ENCODE assay signal across 17 cellular contexts in genomic region chr7:102097601-102098161, GRCh38.
DNase-seq lines count a peak whose midpoint lies in the region; ATAC-seq and TF ChIP-seq lines count a peak whose summit lies in the region.
"Had no signal": no experiment of that assay in that cellular context is flagged by ENCODE, and none has a peak within 500 bp of the region (broad histone marks: within the 10 kb centered on the region; RNA-seq: fewer than 3 reads in every experiment).

No MANE protein-coding gene starts in this region.

- 73% methylated on average over 13 of the region's 13 CpGs for WGBS in HUES64
- WGBS in endodermal cell (ENCODE audit: insufficient coverage in 1 of 2, insufficient read length in 1 of 2), 2 experiments: 57 to 71% methylated on average over 9 to 13 of the region's 13 CpGs
- WGBS in neuronal stem cell (ENCODE audit: extremely low coverage in 2 of 2, insufficient read length in 2 of 2, insufficient replicate concordance in 1 of 2), 2 donors: no CpG with 5 or more reads among the region's 13 CpGs

- no peak overlapping the region for H2BK15ac ChIP-seq in neuronal stem cell (ENCODE audit: low read length)

- no peaks in the 10 kb centered on the region for H3K9me3 Mint-ChIP-seq in Caco-2 (ENCODE audit: unreplicated experiment)
- no peaks in the 10 kb centered on the region for H3K9me3 Mint-ChIP-seq in endodermal cell

- H3K36me3 Mint-ChIP-seq in Caco-2 (ENCODE audit: insufficient read depth, unreplicated experiment): peaks cover 86% of the 10 kb centered on the region
- H3K36me3 Mint-ChIP-seq in endodermal cell (ENCODE audit: low read depth): peaks cover 32% of the 10 kb centered on the region

- BruUV-seq in Caco-2 (replicated peaks; lab: Mats Ljungman, UMichigan): no TSS peak

- DNase-seq in Caco-2 (peak; percentile 93 to 97), endodermal cell (peak; percentile 59), neuronal stem cell (ENCODE audit: low spot score) (peak; percentile 86), NCI-H1105 (lab: John Stamatoyannopoulos, UW) (no peak), activated T-cell treated with anti-CD3 and anti-CD28 coated beads for 4 hours (no peak)
- DNase-seq: activated gamma-delta T cell treated with Interleukin-2 at 50 U/mL for 16 hours; erythroblast; mesendoderm; NCI-H1105 treated with DMSO at 0.1 percent for 48 hours; NK-92 treated with Interleukin-12 subunit alpha and Interleukin-12 subunit beta, amount 100 ng/mL, for 24 hours; stimulated activated CD4-positive, alpha-beta T cell treated with anti-CD3 and anti-CD28 coated beads, Interleukin-2, amount 100 ng/mL, for 48 hours; substantia nigra; T-helper 2 cell had no signal

- ATAC-seq in GM21786 (IDR thresholded peaks at IDR 0.05; ENCODE audit: unreplicated experiment): no peak
- ATAC-seq: sciatic nerve had no signal

- no peaks in the 10 kb centered on the region for H3K27me3 Mint-ChIP-seq in Caco-2 (ENCODE audit: insufficient read depth, unreplicated experiment)
- no peaks in the 10 kb centered on the region for H3K27me3 Mint-ChIP-seq in endodermal cell (ENCODE audit: insufficient read depth)

- no peak overlapping the region for H4K91ac ChIP-seq in neuronal stem cell (ENCODE audit: low read depth, low read length, poor library complexity)

- intact Hi-C loops in Caco-2 (cut with micrococcal nuclease; ENCODE audit: unreplicated experiment): loop anchor here (1.0 to 5.0 kb wide), 9 partner anchors 24 to 512 kb away; partner anchors contain the start of gene CUX1

- H3K4me1 Mint-ChIP-seq in Caco-2 (ENCODE audit: low read depth, unreplicated experiment) (peaks cover 29% of the 10 kb centered on the region), endodermal cell (peaks cover 48% of the 10 kb centered on the region)

- no peak overlapping the region; the same call in 1 of the 2 replicates for H3K9ac ChIP-seq in HUES64 (ENCODE audit: low read depth, low read length)
- peak overlapping the region; percentile 18 for H3K9ac ChIP-seq in endodermal cell (ENCODE audit: extremely low read depth, low read length, poor library complexity, severe bottlenecking)
- H3K9ac ChIP-seq in neuronal stem cell (ENCODE audit: low read depth, low read length, poor library complexity): no peak overlapping the region
- H3K9ac ChIP-seq: KMS-11 had no signal

- H3K23ac ChIP-seq in neuronal stem cell (ENCODE audit: low read depth, low read length, poor library complexity): no peak overlapping the region

- H3K27ac ChIP-seq in HUES64 (ENCODE audit: low read depth, low read length) (peak overlapping the region; percentile 59), endodermal cell (ENCODE audit: low read depth, low read length) (peak overlapping the region; percentile 78), neuronal stem cell (replicated peaks; ENCODE audit: low read length) (peak overlapping the region; percentile 88)
- H3K27ac ChIP-seq: KMS-11 had no signal

- CTCF ChIA-PET in Caco-2 (lab: Charles Lee): interaction anchor here (0.6 to 1.4 kb wide), 7 partner anchors 19 to 227 kb away, joined by 3 to 5 read pairs (median 3); no protein-coding TSS in a partner anchor

- H3K27ac Mint-ChIP-seq in Caco-2 (ENCODE audit: unreplicated experiment) (peak overlapping the region; percentile 99), endodermal cell (peak overlapping the region; percentile 94)

- H2BK120ac ChIP-seq in neuronal stem cell (ENCODE audit: low read depth, low read length): no peak overlapping the region

- H3K27me3 ChIP-seq in Caco-2 (replicated peaks; ENCODE audit: control insufficient read depth, insufficient read depth, low read length) (no peaks in the 10 kb centered on the region), HUES64 (ENCODE audit: insufficient read depth, low read length) (no peaks in the 10 kb centered on the region), endodermal cell (ENCODE audit: control insufficient read depth, insufficient read depth, low read length, poor library complexity, severe bottlenecking) (no peaks in the 10 kb centered on the region), neuronal stem cell (ENCODE audit: control insufficient read depth in 3 of 3, insufficient read depth in 3 of 3, low read depth in 1 of 3, low read length in 3 of 3) (no peaks in the 10 kb centered on the region)

- no peak overlapping the region for H4K8ac ChIP-seq in neuronal stem cell (ENCODE audit: low read depth, low read length)

- H3K14ac ChIP-seq in neuronal stem cell (ENCODE audit: low read length): no peak overlapping the region

- H2AFZ ChIP-seq in neuronal stem cell (ENCODE audit: low read length): no peak overlapping the region

- H3K36me3 ChIP-seq in Caco-2 (ENCODE audit: control insufficient read depth, insufficient read depth, low read length) (no peaks in the 10 kb centered on the region; the same call in 1 of the 2 replicates), HUES64 (ENCODE audit: insufficient read depth, low read length) (peaks cover 11% of the 10 kb centered on the region), endodermal cell (ENCODE audit: control insufficient read depth, insufficient read depth, low read length) (peaks cover 29% of the 10 kb centered on the region), neuronal stem cell (replicated peaks in 1 of 2; ENCODE audit: control insufficient read depth in 2 of 2, insufficient read depth in 2 of 2, low read length in 2 of 2) (peaks cover 4 to 29% of the 10 kb centered on the region in 2 donors)

- H3K4me1 ChIP-seq in Caco-2 (peaks cover 75% of the 10 kb centered on the region), HUES64 (ENCODE audit: insufficient read depth, low read length) (peaks cover 18% of the 10 kb centered on the region), endodermal cell (ENCODE audit: control insufficient read depth, insufficient read depth, low read length) (peaks cover 20% of the 10 kb centered on the region), neuronal stem cell (ENCODE audit: control insufficient read depth in 2 of 2, insufficient read depth in 1 of 2, low read depth in 1 of 2, low read length in 2 of 2) (peaks cover 13 to 25% of the 10 kb centered on the region in 2 donors)

- H3K4ac ChIP-seq in neuronal stem cell (ENCODE audit: low read length): no peak overlapping the region

- TF ChIP-seq CTCF in Caco-2 (IDR thresholded peaks at IDR 0.05; ENCODE audit: insufficient read depth in 1 of 2, low read depth in 1 of 2, low read length in 1 of 2, severe bottlenecking in 1 of 2, unreplicated experiment in 1 of 2): no peak
- no peak for TF ChIP-seq CTCF in endodermal cell (conservative IDR thresholded peaks at IDR 0.05)

- H3K4me3 ChIP-seq in Caco-2 (ENCODE audit: low read depth, low read length) (no peak overlapping the region), HUES64 (ENCODE audit: low read length) (no peak overlapping the region), endodermal cell (ENCODE audit: low read length) (no peak overlapping the region), neuronal stem cell (ENCODE audit: low read length in 2 of 2) (no peak overlapping the region)

- POLR2A ChIA-PET in Caco-2 (lab: Charles Lee): interaction anchor here (0.5 to 2.0 kb wide), 12 partner anchors 9 to 1052 kb away, joined by 3 to 20 read pairs (median 4); no protein-coding TSS in a partner anchor

- H2BK5ac ChIP-seq in neuronal stem cell (ENCODE audit: low read length): no peak overlapping the region

- peak overlapping the region; percentile 23 for H3K4me2 ChIP-seq in neuronal stem cell (ENCODE audit: insufficient read depth, low read length, poor library complexity, severe bottlenecking)
- H3K4me2 ChIP-seq: KMS-11 had no signal

- no peaks in the 10 kb centered on the region for H3K9me3 ChIP-seq in Caco-2
- no peaks in the 10 kb centered on the region for H3K9me3 ChIP-seq in HUES64 (ENCODE audit: insufficient read depth, low read depth, low read length)
- no peaks in the 10 kb centered on the region for H3K9me3 ChIP-seq in endodermal cell (ENCODE audit: control insufficient read depth, low read length)
- no peaks in the 10 kb centered on the region for H3K9me3 ChIP-seq in neuronal stem cell (replicated peaks in 1 of 2; ENCODE audit: control insufficient read depth in 2 of 2, insufficient read depth in 1 of 2, low read depth in 1 of 2, low read length in 2 of 2)

- peak overlapping the region; percentile 71 for H3K4me3 Mint-ChIP-seq in Caco-2 (ENCODE audit: unreplicated experiment)
- H3K4me3 Mint-ChIP-seq in endodermal cell: peak overlapping the region; percentile 21

- H3K79me1 ChIP-seq in neuronal stem cell (ENCODE audit: low read depth, low read length): no peaks in the 10 kb centered on the region

- H2AK5ac ChIP-seq in neuronal stem cell (ENCODE audit: low read depth, low read length): no peak overlapping the region

- no peak overlapping the region for H2BK12ac ChIP-seq in neuronal stem cell (ENCODE audit: low read length)

- H3K18ac ChIP-seq in neuronal stem cell (ENCODE audit: low read length): no peak overlapping the region

Comparison
In these comparisons a context has a peak if more than half of its experiments do, and no peak if none do; other contexts are left out.
1. DNase-seq: peak in Caco-2 (2 of 2), endodermal cell (single experiment) and neuronal stem cell (single experiment); none in NCI-H1105 (single experiment) and activated T-cell treated with anti-CD3 and anti-CD28 coated beads for 4 hours (single experiment).
2. Peak in every context shown above with its lines, with median percentiles within 50 percentile points of each other: H3K27ac ChIP-seq.